21 cellular contexts compared by ENCODE assay signal in genomic region chr22:23548501-23549197, GRCh38. TPM values are rescaled to one million over a fixed set of nuclear protein-coding genes. Genes with fewer than 3 reads are reported as not detected.
"Had no signal": no experiment of that assay in that cellular context is flagged by ENCODE, and none has a peak within 500 bp of the region (broad histone marks: within the 10 kb centered on the region; RNA-seq: fewer than 3 reads in every experiment).

No MANE protein-coding gene starts in this region.

- H3K4me3 ChIP-seq: coronary artery, gastrocnemius medialis, left lung, mucosa of descending colon, neural progenitor cell, ovary, SK-N-MC, tibial nerve, uterus had no signal

- H3K4me2 ChIP-seq: neural progenitor cell had no signal

- H2AFZ ChIP-seq: neural progenitor cell had no signal

- H3K27ac ChIP-seq: brain microvascular endothelial cell, coronary artery, gastrocnemius medialis, left lung, neural progenitor cell, ovary, SK-N-MC, tibial nerve, uterus had no signal

- H3K36me3 ChIP-seq: brain microvascular endothelial cell, gastrocnemius medialis, left lung, neural progenitor cell, ovary, tibial nerve, uterus had no signal

- H3K4me1 ChIP-seq: gastrocnemius medialis, left lung, neural progenitor cell, tibial nerve, uterus had no signal

- DNase-seq: activated CD4-positive, alpha-beta T cell treated with anti-CD3 and anti-CD28 coated beads for 48 hours; activated CD4-positive, CD25-positive, alpha-beta regulatory T cell; activated CD8-positive, alpha-beta T cell treated with anti-CD3 and anti-CD28 coated beads, Interleukin-2, amount 10 ng/mL, durations not matched to agents 7 days and 5 days; activated naive CD8-positive, alpha-beta T cell treated with anti-CD3 and anti-CD28 coated beads, Interleukin-2, amount 50 U/mL, for 24 hours; brain microvascular endothelial cell; gastrocnemius medialis; kidney; mucosa of descending colon; naive B cell; ovary; stimulated activated CD4-positive, alpha-beta T cell treated with anti-CD3 and anti-CD28 coated beads, Interleukin-12 subunit alpha, Interleukin-12 subunit beta, amount 100 ng/mL, for 4 hours; stimulated activated CD4-positive, alpha-beta T cell treated with anti-CD3 and anti-CD28 coated beads, Interleukin-2, amount 100 ng/mL, for 24 hours; stimulated activated naive CD4-positive, alpha-beta T cell treated with Interleukin-2 at 50 U/mL for 16 hours; uterus had no signal

- H3K27me3 ChIP-seq: brain microvascular endothelial cell, ovary, tibial nerve, uterus had no signal

- ATAC-seq: activated CD8-positive, alpha-beta T cell treated with anti-CD3 and anti-CD28 coated beads, Interleukin-2, amount 10 ng/mL, durations not matched to agents 7 days and 5 days; activated naive CD8-positive, alpha-beta T cell treated with anti-CD3 and anti-CD28 coated beads, Interleukin-2, amount 50 U/mL, for 24 hours; gastrocnemius medialis; left lung; mucosa of descending colon had no signal

- H3K9me3 ChIP-seq: ovary, uterus had no signal

- H3K9ac ChIP-seq: neural progenitor cell had no signal

RNA-seq across cellular contexts. Expression of gene IGLL1, which starts 31.4 kb away (rescaled TPM):
- total RNA-seq: activated CD8-positive, alpha-beta T cell treated with anti-CD3 and anti-CD28 coated beads, Interleukin-2, amount 10 ng/mL, durations not matched to agents 7 days and 5 days; gastrocnemius medialis; kidney; left lung; mucosa of descending colon; subcutaneous adipose tissue; tibial nerve had no signal
- polyA plus RNA-seq: esophagus, ovary had no signal
